8 cellular contexts compared by ENCODE assay signal in genomic region chr6:137044366-137045220, GRCh38. TPM values are rescaled to one million over a fixed set of nuclear protein-coding genes. Genes with fewer than 3 reads are reported as not detected.
DNase-seq lines count a peak whose midpoint lies in the region; ATAC-seq and TF ChIP-seq lines count a peak whose summit lies in the region.

A gene with protein sequence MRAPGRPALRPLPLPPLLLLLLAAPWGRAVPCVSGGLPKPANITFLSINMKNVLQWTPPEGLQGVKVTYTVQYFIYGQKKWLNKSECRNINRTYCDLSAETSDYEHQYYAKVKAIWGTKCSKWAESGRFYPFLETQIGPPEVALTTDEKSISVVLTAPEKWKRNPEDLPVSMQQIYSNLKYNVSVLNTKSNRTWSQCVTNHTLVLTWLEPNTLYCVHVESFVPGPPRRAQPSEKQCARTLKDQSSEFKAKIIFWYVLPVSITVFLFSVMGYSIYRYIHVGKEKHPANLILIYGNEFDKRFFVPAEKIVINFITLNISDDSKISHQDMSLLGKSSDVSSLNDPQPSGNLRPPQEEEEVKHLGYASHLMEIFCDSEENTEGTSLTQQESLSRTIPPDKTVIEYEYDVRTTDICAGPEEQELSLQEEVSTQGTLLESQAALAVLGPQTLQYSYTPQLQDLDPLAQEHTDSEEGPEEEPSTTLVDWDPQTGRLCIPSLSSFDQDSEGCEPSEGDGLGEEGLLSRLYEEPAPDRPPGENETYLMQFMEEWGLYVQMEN (minus strand): TSS chr6:137044965. CDS start chr6:137044728, 237 bp downstream.

- H3K9me3 Mint-ChIP-seq in CD8-positive, alpha-beta T cell = no peaks in the 10 kb centered on the region
- H3K9me3 Mint-ChIP-seq in HFFc6 = no peaks in the 10 kb centered on the region
- H3K9me3 Mint-ChIP-seq in activated T-helper 1 cell treated with anti-CD3 and anti-CD28 coated beads, Interleukin-12 subunit alpha, Interleukin-12 subunit beta, Interleukin-2, Interleukin-4 antibody, amounts not matched to agents 30 ng/mL and 10 ng/mL and 1 ng/mL, durations not matched to agents 14 hours and 24 hours and 36 hours = no peaks in the 10 kb centered on the region

- DNase-seq in CD8-positive, alpha-beta T cell = no peak
- DNase-seq in HFFc6 (no peak), cardiac muscle cell (ENCODE audit: low read depth in 1 of 2, low spot score in 1 of 2) (peak; percentile 15 to 30), omental fat pad (ENCODE audit: low spot score) (no peak), UCSD-AML1 (lab: John Stamatoyannopoulos, UW; ENCODE audit: unreplicated experiment) (no peak), SHP77 (lab: John Stamatoyannopoulos, UW) (no peak)
- no peak for DNase-seq in activated T-helper 1 cell treated with anti-CD3 and anti-CD28 coated beads, Interleukin-12 subunit alpha, Interleukin-12 subunit beta, Interleukin-2, Interleukin-4 antibody, amounts not matched to agents 30 ng/mL and 10 ng/mL and 1 ng/mL, durations not matched to agents 14 hours and 24 hours and 36 hours (ENCODE audit: low spot score)

- H3K27me3 ChIP-seq in CD8-positive, alpha-beta T cell (ENCODE audit: insufficient read depth, low read length) = peaks cover 19% of the 10 kb centered on the region
- peaks cover 32% of the 10 kb centered on the region for H3K27me3 ChIP-seq in cardiac muscle cell

- no peak within 1 kb of the TSS for H3K27ac Mint-ChIP-seq in CD8-positive, alpha-beta T cell
- no peak within 1 kb of the TSS for H3K27ac Mint-ChIP-seq in HFFc6
- no peak within 1 kb of the TSS for H3K27ac Mint-ChIP-seq in activated T-helper 1 cell treated with anti-CD3 and anti-CD28 coated beads, Interleukin-12 subunit alpha, Interleukin-12 subunit beta, Interleukin-2, Interleukin-4 antibody, amounts not matched to agents 30 ng/mL and 10 ng/mL and 1 ng/mL, durations not matched to agents 14 hours and 24 hours and 36 hours

- CTCF ChIA-PET in CD8-positive, alpha-beta T cell (lab: Charles Lee) = interaction anchor here (0.6 kb wide), 1 partner anchor 375 kb away, joined by 4 read pairs; no protein-coding TSS in a partner anchor

- peak; percentile 58 for ATAC-seq in CD8-positive, alpha-beta T cell
- ATAC-seq in omental fat pad (ENCODE audit: low FRiP score) (peak; percentile 66), GM21515 (IDR thresholded peaks at IDR 0.05; ENCODE audit: unreplicated experiment) (no peak)

- intact Hi-C loops in CD8-positive, alpha-beta T cell (cut with DNase I, micrococcal nuclease) = no loop called here
- intact Hi-C loops in activated T-helper 1 cell treated with anti-CD3 and anti-CD28 coated beads, Interleukin-12 subunit alpha, Interleukin-12 subunit beta, Interleukin-2, Interleukin-4 antibody, amounts not matched to agents 30 ng/mL and 10 ng/mL and 1 ng/mL, durations not matched to agents 14 hours and 24 hours and 36 hours (cut with micrococcal nuclease) = no loop called here

- H3K9me3 ChIP-seq in CD8-positive, alpha-beta T cell (ENCODE audit: low read length) = no peaks in the 10 kb centered on the region
- no peaks in the 10 kb centered on the region for H3K9me3 ChIP-seq in cardiac muscle cell (ENCODE audit: low read depth)

- POLR2A ChIA-PET in CD8-positive, alpha-beta T cell (lab: Charles Lee) = no interaction called here

- no peaks in the 10 kb centered on the region for H3K36me3 Mint-ChIP-seq in CD8-positive, alpha-beta T cell
- no peaks in the 10 kb centered on the region for H3K36me3 Mint-ChIP-seq in HFFc6 (ENCODE audit: low read depth)
- no peaks in the 10 kb centered on the region for H3K36me3 Mint-ChIP-seq in activated T-helper 1 cell treated with anti-CD3 and anti-CD28 coated beads, Interleukin-12 subunit alpha, Interleukin-12 subunit beta, Interleukin-2, Interleukin-4 antibody, amounts not matched to agents 30 ng/mL and 10 ng/mL and 1 ng/mL, durations not matched to agents 14 hours and 24 hours and 36 hours (ENCODE audit: low read depth)

- H3K4me1 ChIP-seq in CD8-positive, alpha-beta T cell (ENCODE audit: insufficient read depth, low read length) = no peaks in the 10 kb centered on the region
- H3K4me1 ChIP-seq in cardiac muscle cell (ENCODE audit: low read depth) = peaks cover 22% of the 10 kb centered on the region

- H3K4me3 Mint-ChIP-seq in CD8-positive, alpha-beta T cell = peak within 1 kb of the TSS; percentile 83
- H3K4me3 Mint-ChIP-seq in HFFc6 = peak within 1 kb of the TSS; percentile 92
- H3K4me3 Mint-ChIP-seq in activated T-helper 1 cell treated with anti-CD3 and anti-CD28 coated beads, Interleukin-12 subunit alpha, Interleukin-12 subunit beta, Interleukin-2, Interleukin-4 antibody, amounts not matched to agents 30 ng/mL and 10 ng/mL and 1 ng/mL, durations not matched to agents 14 hours and 24 hours and 36 hours = peak within 1 kb of the TSS; percentile 74

- H3K4me1 Mint-ChIP-seq in CD8-positive, alpha-beta T cell (ENCODE audit: low read depth) = peaks cover 7% of the 10 kb centered on the region
- H3K4me1 Mint-ChIP-seq in HFFc6 (ENCODE audit: low read depth) = peaks cover 5% of the 10 kb centered on the region
- peaks cover 9% of the 10 kb centered on the region for H3K4me1 Mint-ChIP-seq in activated T-helper 1 cell treated with anti-CD3 and anti-CD28 coated beads, Interleukin-12 subunit alpha, Interleukin-12 subunit beta, Interleukin-2, Interleukin-4 antibody, amounts not matched to agents 30 ng/mL and 10 ng/mL and 1 ng/mL, durations not matched to agents 14 hours and 24 hours and 36 hours (ENCODE audit: low read depth)

- H3K27me3 Mint-ChIP-seq in CD8-positive, alpha-beta T cell (ENCODE audit: low read depth) = peaks cover 66% of the 10 kb centered on the region
- H3K27me3 Mint-ChIP-seq in HFFc6 (ENCODE audit: insufficient read depth) = peaks cover 16% of the 10 kb centered on the region
- H3K27me3 Mint-ChIP-seq in activated T-helper 1 cell treated with anti-CD3 and anti-CD28 coated beads, Interleukin-12 subunit alpha, Interleukin-12 subunit beta, Interleukin-2, Interleukin-4 antibody, amounts not matched to agents 30 ng/mL and 10 ng/mL and 1 ng/mL, durations not matched to agents 14 hours and 24 hours and 36 hours (ENCODE audit: insufficient read depth) = peaks cover 87% of the 10 kb centered on the region

- H3K27ac ChIP-seq in CD8-positive, alpha-beta T cell (ENCODE audit: low read depth, low read length) = no peak within 1 kb of the TSS
- no peak within 1 kb of the TSS for H3K27ac ChIP-seq in cardiac muscle cell

- no peaks in the 10 kb centered on the region for H3K36me3 ChIP-seq in CD8-positive, alpha-beta T cell (ENCODE audit: insufficient read depth, low read length)
- H3K36me3 ChIP-seq in cardiac muscle cell = no peaks in the 10 kb centered on the region

- no peak for TF ChIP-seq CTCF in CD8-positive, alpha-beta T cell (IDR thresholded peaks at IDR 0.05)
- TF ChIP-seq CTCF in HFFc6 (IDR thresholded peaks at IDR 0.05) (no peak), cardiac muscle cell (IDR thresholded peaks at IDR 0.05; ENCODE audit: low read depth, low read length) (no peak), omental fat pad (IDR thresholded peaks at IDR 0.05) (no peak)

- H3K4me3 ChIP-seq in CD8-positive, alpha-beta T cell (ENCODE audit: low read depth, low read length) = peak within 1 kb of the TSS; percentile 44
- peak within 1 kb of the TSS; percentile 42 for H3K4me3 ChIP-seq in cardiac muscle cell

RNA-seq across cellular contexts. Expression of the gene that starts here (rescaled TPM):
- not detected for total RNA-seq in CD8-positive, alpha-beta T cell
- total RNA-seq in HFFc6 (2021; fragmentation: NEBNext Ultra II Directional; extraction: Animal tissue kit (Norgen Biotek cat#: 25700)) = not detected
- total RNA-seq in activated T-helper 1 cell treated with anti-CD3 and anti-CD28 coated beads, Interleukin-12 subunit alpha, Interleukin-12 subunit beta, Interleukin-2, Interleukin-4 antibody, amounts not matched to agents 30 ng/mL and 10 ng/mL and 1 ng/mL, durations not matched to agents 14 hours and 24 hours and 36 hours = not detected in 2 replicates
- total RNA-seq in cardiac muscle cell (0.71 and 0.99 TPM in 2 replicates), omental fat pad (1 to 10 TPM; 1.1 to 4.6 (median 1.4) TPM)
- 0.86 and 3.5 TPM in 2 replicates for polyA plus RNA-seq in cardiac muscle cell

Comparison
In these comparisons a context has a peak if more than half of its experiments do, and no peak if none do; other contexts are left out.
1. Peak in ATAC-seq and H3K4me3 ChIP-seq in CD8-positive, alpha-beta T cell; RNA of the gene not detected or under 1 TPM.
2. DNase-seq: peak in cardiac muscle cell (2 of 2); none in CD8-positive, alpha-beta T cell (0 of 7), HFFc6 (single experiment), activated T-helper 1 cell treated with anti-CD3 and anti-CD28 coated beads, Interleukin-12 subunit alpha, Interleukin-12 subunit beta, Interleukin-2, Interleukin-4 antibody, amounts not matched to agents 30 ng/mL and 10 ng/mL and 1 ng/mL, durations not matched to agents 14 hours and 24 hours and 36 hours (single experiment), omental fat pad (single experiment), UCSD-AML1 (single experiment) and SHP77 (0 of 2).
3. Peak in every context shown above with its lines, with median percentiles within 50 percentile points of each other: H3K4me3 Mint-ChIP-seq.